ENCODE assay signal across 1 cellular context in genomic region chr20:57043669-57044268, GRCh38.
TF ChIP-seq lines count a peak whose summit lies in the region.

No MANE protein-coding gene starts in this region.

TF ChIP-seq in H1, 55 proteins besides CTCF, POLR2A, EP300 and RAD21:
- no peak for TF ChIP-seq USF2 (IDR thresholded peaks at IDR 0.05; ENCODE audit: low read length)
- TF ChIP-seq NANOG (IDR thresholded peaks at IDR 0.05; ENCODE audit: insufficient read depth, low read depth, low read length, poor library complexity, severe bottlenecking) = no peak
- no peak for TF ChIP-seq PHF8 (conservative IDR thresholded peaks at IDR 0.05; ENCODE audit: low read depth, low read length)
- no peak for TF ChIP-seq FOSL1 (IDR thresholded peaks at IDR 0.05; ENCODE audit: insufficient read depth, low read depth, low read length)
- TF ChIP-seq JUN (IDR thresholded peaks at IDR 0.05; ENCODE audit: low read depth, low read length) = no peak
- no peak for TF ChIP-seq RBBP5 (IDR thresholded peaks at IDR 0.05; ENCODE audit: borderline replicate concordance, low read depth, low read length)
- no peak for TF ChIP-seq TCF12 (IDR thresholded peaks at IDR 0.05; ENCODE audit: low read depth, low read length)
- TF ChIP-seq SIN3A (conservative IDR thresholded peaks at IDR 0.05 in 1 of 2, IDR thresholded peaks at IDR 0.05 in 1 of 2; ENCODE audit: low read depth in 1 of 2, low read length in 2 of 2) = no peak
- TF ChIP-seq BACH1 (IDR thresholded peaks at IDR 0.05; ENCODE audit: low read length) = no peak
- TF ChIP-seq CEBPB (IDR thresholded peaks at IDR 0.05; ENCODE audit: low read depth, low read length) = no peak
